Comparison of ENCODE assay signal across 10 cellular contexts in genomic region chr11:43579919-43580276, GRCh38.
DNase-seq lines count a peak whose midpoint lies in the region; ATAC-seq and TF ChIP-seq lines count a peak whose summit lies in the region.
"Had no signal": no experiment of that assay in that cellular context is flagged by ENCODE, and none has a peak within 500 bp of the region (broad histone marks: within the 10 kb centered on the region; RNA-seq: fewer than 3 reads in every experiment).

No MANE protein-coding gene starts in this region.

- H3K27me3 ChIP-seq in H7 (ENCODE audit: control insufficient read depth, insufficient read depth, low read length) (peaks cover 95% of the 10 kb centered on the region), skeletal muscle satellite cell (ENCODE audit: control insufficient read depth, insufficient read depth, low read length) (peaks cover 93% of the 10 kb centered on the region)

- H3K4me1 Mint-ChIP-seq in T-helper 17 cell = peaks cover 19% of the 10 kb centered on the region

- H3K9ac ChIP-seq in skeletal muscle satellite cell (ENCODE audit: low read depth, low read length) = no peak overlapping the region

- peak overlapping the region; percentile 95 for H3K4me2 ChIP-seq in skeletal muscle satellite cell (ENCODE audit: low read length)

- TF ChIP-seq CTCF in fibroblast of villous mesenchyme (IDR thresholded peaks at IDR 0.05; ENCODE audit: insufficient read depth, low read depth, low read length) = no peak

- H3K9me3 ChIP-seq in T-helper 17 cell (ENCODE audit: control insufficient read depth, low read length, poor library complexity, severe bottlenecking) (no peaks in the 10 kb centered on the region), skeletal muscle satellite cell (replicated peaks; ENCODE audit: low read length) (no peaks in the 10 kb centered on the region)

- ATAC-seq in T-helper 17 cell = no peak
- ATAC-seq in HG03457 (IDR thresholded peaks at IDR 0.05; ENCODE audit: unreplicated experiment) = no peak
- ATAC-seq in HG03175 (IDR thresholded peaks at IDR 0.05; ENCODE audit: unreplicated experiment) = no peak

- H3K4me1 ChIP-seq in skeletal muscle satellite cell (ENCODE audit: control insufficient read depth, insufficient read depth, low read length) = peaks cover 40% of the 10 kb centered on the region

- H3K27me3 Mint-ChIP-seq in T-helper 17 cell = peaks cover 91% of the 10 kb centered on the region

- peaks cover 12% of the 10 kb centered on the region for H3K36me3 Mint-ChIP-seq in T-helper 17 cell (ENCODE audit: low read depth)

- H3K27ac Mint-ChIP-seq in T-helper 17 cell = no peak overlapping the region

- H3K36me3 ChIP-seq in H7 (replicated peaks; ENCODE audit: control insufficient read depth, insufficient read depth, low read length) (no peaks in the 10 kb centered on the region), skeletal muscle satellite cell (ENCODE audit: insufficient read depth, low read length) (no peaks in the 10 kb centered on the region)

- DNase-seq in H7 (peak; percentile 81), T-helper 17 cell (no peak), fibroblast of villous mesenchyme (ENCODE audit: low read depth) (no peak), DMS114 treated with DMSO at 0.1 percent for 48 hours (lab: John Stamatoyannopoulos, UW; ENCODE audit: unreplicated experiment) (no peak)
- DNase-seq in stimulated activated CD4-positive, alpha-beta T cell treated with anti-CD3 and anti-CD28 coated beads, Interleukin-4, amount 100 ng/mL, for 1 hour = no peak
- DNase-seq: activated CD4-positive, alpha-beta T cell treated with anti-CD3 and anti-CD28 coated beads, Interleukin-2, amount 50 U/mL, for 48 hours; NCI-H1092 treated with DMSO at 0.1 percent for 48 hours had no signal

- peak overlapping the region; percentile 83 for H3K4me3 Mint-ChIP-seq in T-helper 17 cell

- H3K4me3 ChIP-seq in H7 (ENCODE audit: insufficient read depth, low read depth, low read length) = peak overlapping the region; percentile 56
- H3K4me3 ChIP-seq in fibroblast of villous mesenchyme (ENCODE audit: low read depth, low read length) = peak overlapping the region; percentile 58
- H3K4me3 ChIP-seq in skeletal muscle satellite cell (ENCODE audit: low read length) = peak overlapping the region; percentile 66
